ENCODE assay signal across 1 cellular context in the genomic region with DNA sequence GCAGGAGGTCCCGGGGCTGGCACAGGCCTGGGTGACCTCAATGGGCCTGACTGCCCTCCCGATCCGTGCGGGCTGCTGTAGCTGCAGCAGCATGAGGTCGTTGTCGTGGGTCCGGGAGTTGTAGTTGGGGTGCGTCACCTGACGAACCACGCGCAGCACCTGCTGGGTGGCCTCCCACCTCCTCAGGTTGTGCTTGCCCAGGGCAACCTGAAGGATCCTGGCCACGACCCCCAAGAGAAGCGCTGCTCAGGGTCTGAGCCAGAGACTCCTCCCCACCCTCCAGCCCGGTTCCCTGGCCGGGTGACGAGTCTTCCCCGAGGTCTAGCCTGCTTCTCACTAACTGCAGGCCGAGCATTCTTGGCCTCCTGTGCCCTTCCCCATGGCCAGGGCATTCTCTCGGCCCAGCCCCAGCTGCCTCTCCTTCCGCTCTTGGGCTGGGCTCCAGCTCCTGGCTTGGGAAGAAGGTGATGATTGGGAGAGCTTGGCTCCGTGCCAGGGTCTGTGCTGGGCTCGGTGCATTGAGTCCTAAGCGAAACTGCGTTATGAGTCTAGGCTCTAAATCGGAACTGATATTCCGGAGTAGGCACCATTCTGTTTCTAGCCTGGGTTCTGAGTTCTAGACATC.
TF ChIP-seq lines count a peak whose summit lies in the region.

No MANE protein-coding gene starts in this region.

TF ChIP-seq in H1, 55 proteins besides CTCF, POLR2A, EP300 and RAD21:
- TF ChIP-seq NRF1 (IDR thresholded peaks at IDR 0.05; ENCODE audit: low read depth, low read length) (no peak), CREB1 (IDR thresholded peaks at IDR 0.05) (no peak), RXRA (IDR thresholded peaks at IDR 0.05; ENCODE audit: insufficient read depth, low read depth, low read length) (no peak), JUND (IDR thresholded peaks at IDR 0.05; ENCODE audit: low read length) (no peak)
- TF ChIP-seq, protein P1, sequence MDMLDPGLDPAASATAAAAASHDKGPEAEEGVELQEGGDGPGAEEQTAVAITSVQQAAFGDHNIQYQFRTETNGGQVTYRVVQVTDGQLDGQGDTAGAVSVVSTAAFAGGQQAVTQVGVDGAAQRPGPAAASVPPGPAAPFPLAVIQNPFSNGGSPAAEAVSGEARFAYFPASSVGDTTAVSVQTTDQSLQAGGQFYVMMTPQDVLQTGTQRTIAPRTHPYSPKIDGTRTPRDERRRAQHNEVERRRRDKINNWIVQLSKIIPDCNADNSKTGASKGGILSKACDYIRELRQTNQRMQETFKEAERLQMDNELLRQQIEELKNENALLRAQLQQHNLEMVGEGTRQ (IDR thresholded peaks at IDR 0.05; ENCODE audit: low read length) = no peak
- TF ChIP-seq, protein P2, sequence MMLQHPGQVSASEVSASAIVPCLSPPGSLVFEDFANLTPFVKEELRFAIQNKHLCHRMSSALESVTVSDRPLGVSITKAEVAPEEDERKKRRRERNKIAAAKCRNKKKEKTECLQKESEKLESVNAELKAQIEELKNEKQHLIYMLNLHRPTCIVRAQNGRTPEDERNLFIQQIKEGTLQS (IDR thresholded peaks at IDR 0.05; ENCODE audit: insufficient read depth, low read depth, low read length) = no peak
